In the genomic region with DNA sequence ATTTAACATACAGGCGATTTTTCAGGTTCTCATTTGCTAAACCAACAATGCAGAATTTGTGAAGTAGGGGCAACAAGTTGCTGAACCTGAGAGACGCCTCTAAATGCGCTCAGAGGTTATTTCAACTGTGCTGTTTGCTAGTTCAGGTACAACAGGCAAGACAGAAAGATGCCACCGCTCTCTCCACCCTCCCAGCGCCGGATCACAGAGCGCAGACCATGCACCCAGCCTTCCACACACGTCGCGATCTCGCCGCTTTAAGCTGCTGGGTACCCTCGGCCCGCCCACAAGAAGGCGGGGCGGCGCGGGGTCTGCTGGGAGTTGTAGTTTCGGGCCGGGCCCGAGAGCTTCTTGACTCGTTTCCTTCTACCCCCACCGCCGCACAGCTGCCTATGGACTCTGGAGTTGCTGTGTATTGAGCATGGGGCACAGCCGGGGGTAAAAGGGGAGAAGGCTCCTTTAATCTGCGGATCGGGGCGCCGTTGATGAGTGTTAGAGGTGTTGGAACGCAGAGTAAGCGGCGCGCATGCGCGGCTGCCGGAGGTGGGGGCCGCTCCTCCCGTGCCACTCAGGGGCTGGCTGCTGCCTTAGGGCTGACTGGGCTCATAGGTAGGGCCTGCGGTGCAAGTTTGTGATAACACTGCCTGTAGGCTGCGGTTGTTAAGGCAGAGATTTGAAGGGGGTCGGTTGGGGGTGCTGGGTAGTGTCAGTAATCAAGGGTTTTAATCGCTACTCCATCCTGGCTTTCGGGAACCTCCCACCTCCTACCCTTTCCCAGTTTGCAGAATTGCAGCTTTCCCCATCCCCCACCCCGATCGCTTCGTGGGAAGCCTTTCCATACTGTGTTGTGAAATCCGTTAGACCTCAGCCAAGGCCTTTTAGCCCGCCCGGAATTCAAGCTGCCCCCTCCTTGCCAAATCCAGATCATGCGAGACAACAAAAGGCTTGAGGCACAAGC, we compare ENCODE assay signal across 8 cellular contexts. TPM values are rescaled to one million over a fixed set of nuclear protein-coding genes. Genes with fewer than 3 reads are reported as not detected.
DNase-seq lines count a peak whose midpoint lies in the region; ATAC-seq and TF ChIP-seq lines count a peak whose summit lies in the region.

No MANE protein-coding gene starts in this region.

- no peak; the same call in 1 of the 2 replicates for TF ChIP-seq RAD21 in SK-N-SH (IDR thresholded peaks at IDR 0.05; ENCODE audit: low read length)

- CTCF ChIA-PET in SK-N-SH (lab: Yijun Ruan, JAX): interaction anchor here (0.8 to 1.5 kb wide), 7 partner anchors 9 to 447 kb away, joined by 3 to 5 read pairs (median 3); no protein-coding TSS in a partner anchor

- no peaks in the 10 kb centered on the region for H3K9me3 ChIP-seq in SK-N-SH
- H3K9me3 ChIP-seq in suprapubic skin: no peaks in the 10 kb centered on the region

- peak; percentile 93 for ATAC-seq in omental fat pad (ENCODE audit: low FRiP score)

- TF ChIP-seq POLR2A in suprapubic skin (IDR thresholded peaks at IDR 0.05): no peak

- TF ChIP-seq EP300 in SK-N-SH (IDR thresholded peaks at IDR 0.05; ENCODE audit: borderline replicate concordance in 1 of 2, low read depth in 1 of 2, low read length in 1 of 2): no peak
- peak; percentile 58 for TF ChIP-seq EP300 in suprapubic skin (IDR thresholded peaks at IDR 0.05)

- peaks cover 3% of the 10 kb centered on the region; the same call in 1 of the 2 replicates for H3K27me3 Mint-ChIP-seq in HFFc6 (ENCODE audit: insufficient read depth)
- H3K27me3 Mint-ChIP-seq in activated naive CD4-positive, alpha-beta T cell treated with anti-CD3 and anti-CD28 coated beads, Interleukin-2, amount 50 U/mL, for 24 hours: no peaks in the 10 kb centered on the region

- 6% methylated on average over 32 of the region's 50 CpGs for WGBS in SK-N-SH (ENCODE audit: low lambda C conversion rate)
- WGBS in suprapubic skin: 2% methylated on average over 49 of the region's 50 CpGs

- no peaks in the 10 kb centered on the region for H4K20me1 ChIP-seq in SK-N-SH (ENCODE audit: insufficient read depth)

- TF ChIP-seq CTCF in HFFc6 (IDR thresholded peaks at IDR 0.05): no peak
- no peak for TF ChIP-seq CTCF in SK-N-SH (IDR thresholded peaks at IDR 0.05)
- TF ChIP-seq CTCF in omental fat pad (IDR thresholded peaks at IDR 0.05): no peak
- no peak for TF ChIP-seq CTCF in suprapubic skin (IDR thresholded peaks at IDR 0.05)

- H3K27me3 ChIP-seq in SK-N-SH (ENCODE audit: insufficient read depth): no peaks in the 10 kb centered on the region
- H3K27me3 ChIP-seq in suprapubic skin: no peaks in the 10 kb centered on the region

- peak overlapping the region; percentile 83 for H3K9ac ChIP-seq in SK-N-SH

- H3K9me2 ChIP-seq in SK-N-SH: no peaks in the 10 kb centered on the region

- no peaks in the 10 kb centered on the region for H3F3A ChIP-seq in SK-N-SH (replicated peaks; ENCODE audit: insufficient read depth)

- H2AFZ ChIP-seq in SK-N-SH (ENCODE audit: low read depth): peak overlapping the region; percentile 94

- H3K4me3 Mint-ChIP-seq in HFFc6: peak overlapping the region; percentile 97
- H3K4me3 Mint-ChIP-seq in activated naive CD4-positive, alpha-beta T cell treated with anti-CD3 and anti-CD28 coated beads, Interleukin-2, amount 50 U/mL, for 24 hours: peak overlapping the region; percentile 93

- peak overlapping the region; percentile 44 to 93; a peak in 3 of 4 replicates for H3K27ac ChIP-seq in SK-N-SH (ENCODE audit: low read depth in 2 of 2, low read length in 1 of 2)
- peak overlapping the region; percentile 96 for H3K27ac ChIP-seq in suprapubic skin

- H3K36me3 ChIP-seq in SK-N-SH (replicated peaks in 1 of 2; ENCODE audit: control insufficient read depth in 1 of 2, insufficient read depth in 2 of 2, low read length in 1 of 2) (no peaks in the 10 kb centered on the region), suprapubic skin (no peaks in the 10 kb centered on the region)

- no peaks in the 10 kb centered on the region for H3K9me3 Mint-ChIP-seq in HFFc6
- no peaks in the 10 kb centered on the region for H3K9me3 Mint-ChIP-seq in activated naive CD4-positive, alpha-beta T cell treated with anti-CD3 and anti-CD28 coated beads, Interleukin-2, amount 50 U/mL, for 24 hours

- DNase-seq in GM03348 (ENCODE audit: low spot score) (peak; percentile 95), HFFc6 (peak; percentile 63), NAMALWA (ENCODE audit: low spot score) (peak; percentile 95), SK-N-SH (peak; percentile 92), globus pallidus (ENCODE audit: low spot score) (peak; percentile 89), omental fat pad (ENCODE audit: low spot score) (peak; percentile 88), suprapubic skin (ENCODE audit: low spot score in 2 of 2) (peak; percentile 93)

- no peaks in the 10 kb centered on the region for H3K36me3 Mint-ChIP-seq in HFFc6 (ENCODE audit: low read depth)
- H3K36me3 Mint-ChIP-seq in activated naive CD4-positive, alpha-beta T cell treated with anti-CD3 and anti-CD28 coated beads, Interleukin-2, amount 50 U/mL, for 24 hours: no peaks in the 10 kb centered on the region

- no peaks in the 10 kb centered on the region for H3K79me2 ChIP-seq in SK-N-SH (ENCODE audit: insufficient read depth)

- H3K27ac Mint-ChIP-seq in HFFc6: peak overlapping the region; percentile 93
- peak overlapping the region; percentile 90 for H3K27ac Mint-ChIP-seq in activated naive CD4-positive, alpha-beta T cell treated with anti-CD3 and anti-CD28 coated beads, Interleukin-2, amount 50 U/mL, for 24 hours

- POLR2A ChIA-PET in SK-N-SH (lab: Yijun Ruan, JAX): interaction anchor here (0.6 to 1.6 kb wide), 5 partner anchors 23 to 96 kb away, joined by 3 to 6 read pairs (median 4); no protein-coding TSS in a partner anchor

- H3K4me3 ChIP-seq in SK-N-SH (ENCODE audit: low read depth in 2 of 2, low read length in 1 of 2): peak overlapping the region; percentile 71 to 74
- H3K4me3 ChIP-seq in suprapubic skin: peak overlapping the region; percentile 82

- H3K4me2 ChIP-seq in SK-N-SH: peak overlapping the region; percentile 77

- H3K4me1 Mint-ChIP-seq in HFFc6 (ENCODE audit: low read depth): peaks cover 30% of the 10 kb centered on the region
- H3K4me1 Mint-ChIP-seq in activated naive CD4-positive, alpha-beta T cell treated with anti-CD3 and anti-CD28 coated beads, Interleukin-2, amount 50 U/mL, for 24 hours: peaks cover 21% of the 10 kb centered on the region

- peaks cover 0 to 7% of the 10 kb centered on the region in 2 experiments; a peak in 1 of 4 replicates for H3K4me1 ChIP-seq in SK-N-SH (ENCODE audit: control insufficient read depth in 1 of 2, insufficient read depth in 2 of 2, low read depth in 1 of 2, low read length in 1 of 2)
- peaks cover 31% of the 10 kb centered on the region for H3K4me1 ChIP-seq in suprapubic skin

TF ChIP-seq in SK-N-SH, 30 proteins besides CTCF, POLR2A, EP300 and RAD21 (continues in another document):
- TF ChIP-seq GATA2 (CRISPR knock-in tag; IDR thresholded peaks at IDR 0.05) (no peak), JUND (IDR thresholded peaks at IDR 0.05) (no peak), TEAD4 (IDR thresholded peaks at IDR 0.05; ENCODE audit: borderline replicate concordance, insufficient read depth) (no peak), FOSL2 (IDR thresholded peaks at IDR 0.05; ENCODE audit: borderline replicate concordance, low read depth) (no peak), GABPA (IDR thresholded peaks at IDR 0.05; ENCODE audit: low read depth) (no peak; the same call in 1 of the 2 replicates), MEF2A (IDR thresholded peaks at IDR 0.05; ENCODE audit: borderline replicate concordance, low read depth) (no peak), TAF1 (IDR thresholded peaks at IDR 0.05; ENCODE audit: borderline replicate concordance, low read depth, low read length) (peak; percentile 7; the same call in 1 of the 2 replicates), POLR2AphosphoS5 (IDR thresholded peaks at IDR 0.05; ENCODE audit: low read depth, low read length) (peak; percentile 39), MXI1 (IDR thresholded peaks at IDR 0.05; ENCODE audit: low read depth, low read length) (peak; percentile 71; the same call in 1 of the 2 replicates), SIN3A (IDR thresholded peaks at IDR 0.05; ENCODE audit: borderline replicate concordance, low read depth, low read length) (no peak; the same call in 1 of the 2 replicates), TCF12 (IDR thresholded peaks at IDR 0.05) (no peak), NFIC (IDR thresholded peaks at IDR 0.05; ENCODE audit: borderline replicate concordance) (no peak), SMC3 (IDR thresholded peaks at IDR 0.05; ENCODE audit: low read depth, low read length) (peak; percentile 32)
- TF ChIP-seq, protein P1, sequence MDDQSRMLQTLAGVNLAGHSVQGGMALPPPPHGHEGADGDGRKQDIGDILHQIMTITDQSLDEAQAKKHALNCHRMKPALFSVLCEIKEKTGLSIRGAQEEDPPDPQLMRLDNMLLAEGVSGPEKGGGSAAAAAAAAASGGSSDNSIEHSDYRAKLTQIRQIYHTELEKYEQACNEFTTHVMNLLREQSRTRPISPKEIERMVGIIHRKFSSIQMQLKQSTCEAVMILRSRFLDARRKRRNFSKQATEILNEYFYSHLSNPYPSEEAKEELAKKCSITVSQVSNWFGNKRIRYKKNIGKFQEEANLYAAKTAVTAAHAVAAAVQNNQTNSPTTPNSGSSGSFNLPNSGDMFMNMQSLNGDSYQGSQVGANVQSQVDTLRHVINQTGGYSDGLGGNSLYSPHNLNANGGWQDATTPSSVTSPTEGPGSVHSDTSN (IDR thresholded peaks at IDR 0.05): peak; percentile 62
- TF ChIP-seq, protein P2, sequence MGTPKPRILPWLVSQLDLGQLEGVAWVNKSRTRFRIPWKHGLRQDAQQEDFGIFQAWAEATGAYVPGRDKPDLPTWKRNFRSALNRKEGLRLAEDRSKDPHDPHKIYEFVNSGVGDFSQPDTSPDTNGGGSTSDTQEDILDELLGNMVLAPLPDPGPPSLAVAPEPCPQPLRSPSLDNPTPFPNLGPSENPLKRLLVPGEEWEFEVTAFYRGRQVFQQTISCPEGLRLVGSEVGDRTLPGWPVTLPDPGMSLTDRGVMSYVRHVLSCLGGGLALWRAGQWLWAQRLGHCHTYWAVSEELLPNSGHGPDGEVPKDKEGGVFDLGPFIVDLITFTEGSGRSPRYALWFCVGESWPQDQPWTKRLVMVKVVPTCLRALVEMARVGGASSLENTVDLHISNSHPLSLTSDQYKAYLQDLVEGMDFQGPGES (IDR thresholded peaks at IDR 0.05; ENCODE audit: low read depth, low read length): no peak
- TF ChIP-seq, protein P3, sequence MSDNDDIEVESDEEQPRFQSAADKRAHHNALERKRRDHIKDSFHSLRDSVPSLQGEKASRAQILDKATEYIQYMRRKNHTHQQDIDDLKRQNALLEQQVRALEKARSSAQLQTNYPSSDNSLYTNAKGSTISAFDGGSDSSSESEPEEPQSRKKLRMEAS (IDR thresholded peaks at IDR 0.05; ENCODE audit: low read depth): peak; percentile 84

RNA-seq across cellular contexts. Expression of a gene that starts 40.3 kb away (rescaled TPM):
- 10 to 100 TPM in 2 of 6 experiments, 1 to 10 TPM in 4; 9.1 to 16.5 (median 9.4) TPM for total RNA-seq in HFFc6 (2021; fragmentation: NEBNext Ultra II Directional; extraction: Animal tissue kit (Norgen Biotek cat#: 25700))
- polyA plus RNA-seq in SK-N-SH (2012; rRNA removed): 5.3 and 9.3 TPM in 2 replicates
- polyA plus RNA-seq in SK-N-SH (2012; cell fraction: cytosol; rRNA removed): 4.7 and 4.9 TPM in 2 replicates
- 4.2 and 7.3 TPM in 2 replicates for polyA plus RNA-seq in SK-N-SH (2012; cell fraction: nucleus; rRNA removed)
- 100 to 1,000 TPM in 3 of 4 donors, 10 to 100 TPM in 1; 87.3 to 188 (median 124) TPM for total RNA-seq in omental fat pad
- total RNA-seq in suprapubic skin: 10 to 100 TPM; 24.5 to 89.1 (median 48.5) TPM

Comparison
In these comparisons a context has a peak if more than half of its experiments do, and no peak if none do; other contexts are left out.
1. Peak in every context shown above with its lines: DNase-seq, ATAC-seq, H3K4me3 ChIP-seq and H3K27ac ChIP-seq.